ENCODE assay signal across 8 cellular contexts in the genomic region with DNA sequence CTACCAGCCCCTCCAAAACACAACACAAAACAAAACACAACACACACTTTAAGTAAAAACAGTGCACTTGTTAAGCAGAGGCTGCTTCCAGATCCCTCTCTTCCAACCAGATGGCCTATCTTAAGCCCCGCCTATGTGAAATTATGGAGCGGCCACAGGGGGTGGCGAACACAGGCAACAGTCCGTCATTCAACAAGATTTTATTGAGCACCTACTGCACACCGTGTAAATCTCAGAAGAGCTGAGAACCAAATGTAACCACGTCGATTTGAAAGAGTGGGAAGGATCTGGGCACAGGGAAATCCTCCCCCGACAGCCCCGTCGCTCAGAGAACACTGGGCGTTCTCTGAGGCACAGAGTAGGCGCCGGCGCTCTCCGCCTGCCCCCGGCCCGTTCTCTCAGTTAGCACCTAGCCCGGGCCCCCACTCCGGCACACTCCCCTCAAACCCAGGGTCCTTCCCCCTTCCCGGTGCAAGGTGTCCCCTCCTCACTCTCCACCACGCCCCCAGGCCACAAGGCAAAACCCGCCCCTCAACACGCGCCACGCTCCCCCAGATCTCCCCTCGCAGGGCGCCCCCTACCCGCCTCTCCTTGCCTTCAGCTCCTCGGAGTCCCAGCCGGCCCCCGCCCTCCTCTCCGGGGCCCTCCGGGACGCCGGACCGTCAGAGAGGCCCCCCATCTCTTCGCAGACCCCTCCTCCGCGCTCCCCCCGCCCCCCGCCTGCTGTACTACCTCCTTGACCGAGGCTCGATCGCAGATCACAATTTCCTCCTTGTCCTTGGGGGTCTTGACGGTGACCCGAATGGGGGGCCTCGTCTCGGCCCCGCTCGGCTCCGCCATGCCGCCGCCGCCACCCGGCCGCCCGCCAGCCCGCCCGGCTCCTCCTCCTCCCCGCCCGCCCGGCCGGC. TPM values are rescaled to one million over a fixed set of nuclear protein-coding genes. Genes with fewer than 3 reads are reported as not detected.
DNase-seq lines count a peak whose midpoint lies in the region; ATAC-seq and TF ChIP-seq lines count a peak whose summit lies in the region.

No MANE protein-coding gene starts in this region.

- ATAC-seq in IMR-90 (ENCODE audit: low read depth) (peak; percentile 26), RWPE2 (ENCODE audit: low read depth) (peak; percentile 35), GM18498 (IDR thresholded peaks at IDR 0.05; ENCODE audit: unreplicated experiment) (no peak)

- no peak overlapping the region for H2BK5ac ChIP-seq in IMR-90 (ENCODE audit: low read depth, low read length, poor library complexity, severe bottlenecking)

- WGBS in IMR-90 (ENCODE audit: extremely low coverage in 2 of 2, insufficient read length in 1 of 2), 2 experiments: 1% methylated on average over 12 of the region's 63 CpGs; no CpG with 5 or more reads in 1 of the 2 experiments

- H3K4me1 ChIP-seq in ES-I3 (ENCODE audit: insufficient read depth, low read length) (no peaks in the 10 kb centered on the region; the same call in 1 of the 2 replicates), IMR-90 (ENCODE audit: control insufficient read depth, insufficient read depth, low read length) (peaks cover 4% of the 10 kb centered on the region; the same call in 1 of the 2 replicates), RWPE2 (ENCODE audit: insufficient read depth, poor library complexity, severe bottlenecking) (no peaks in the 10 kb centered on the region), neutrophil (ENCODE audit: control insufficient read depth in 1 of 2, insufficient read depth in 1 of 2, low read depth in 1 of 2, low read length in 1 of 2) (peaks cover 22 to 31% of the 10 kb centered on the region in 2 experiments)

- no peak overlapping the region for H3K14ac ChIP-seq in IMR-90 (replicated peaks; ENCODE audit: low read depth, low read length)

- dilution Hi-C loops in IMR-90 (cut with HindIII; ENCODE audit: low sequenced_read_pairs, unreplicated experiment): no loop called here

- H3K23ac ChIP-seq in IMR-90 (ENCODE audit: low read depth, low read length): no peak overlapping the region

- H3K9ac ChIP-seq in ES-I3 (ENCODE audit: low read depth, low read length) (peak overlapping the region; percentile 66), IMR-90 (ENCODE audit: low read depth, low read length) (peak overlapping the region; percentile 62)

- H2AK9ac ChIP-seq in IMR-90 (replicated peaks; ENCODE audit: low read depth, low read length, poor library complexity): peak overlapping the region; percentile 85

- H3K18ac ChIP-seq in IMR-90 (ENCODE audit: low read depth, low read length): no peak overlapping the region

- peak overlapping the region; percentile 70 for H3K4me2 ChIP-seq in IMR-90 (ENCODE audit: low read depth, low read length)

- DNase-seq in IMR-90: peak; percentile 69
- DNase-seq in RWPE2 (ENCODE audit: low spot score): peak; percentile 69
- peak; percentile 90 for DNase-seq in activated effector memory CD4-positive, alpha-beta T cell treated with anti-CD3 and anti-CD28 coated beads, Interleukin-2, amount 50 U/mL, for 16 hours
- DNase-seq in fibroblast of villous mesenchyme (ENCODE audit: low read depth): peak; percentile 71
- peak in 33 of 49 donors; percentile 24 to 70 (median 46) for DNase-seq in substantia nigra (lab: John Stamatoyannopoulos, UW)

- peak overlapping the region; percentile 12 for H3K4ac ChIP-seq in IMR-90 (ENCODE audit: low read depth, low read length)

- no peak overlapping the region for H2BK20ac ChIP-seq in IMR-90 (ENCODE audit: low read depth, low read length)

- H3K9me1 ChIP-seq in IMR-90 (ENCODE audit: insufficient read depth, low read length): peaks cover 18% of the 10 kb centered on the region

- no peak for TF ChIP-seq RAD21 in IMR-90 (IDR thresholded peaks at IDR 0.05; ENCODE audit: low read length)

- H3K27ac ChIP-seq in IMR-90 (ENCODE audit: insufficient read depth, low read length) (peak overlapping the region; percentile 64), RWPE2 (ENCODE audit: poor library complexity, severe bottlenecking) (peak overlapping the region; percentile 90), neutrophil (peak overlapping the region; percentile 85), substantia nigra (ENCODE audit: low read depth, low read length, poor library complexity, severe bottlenecking) (peak overlapping the region; percentile 93)

- no peak overlapping the region; a peak in 1 of 4 replicates for H4K8ac ChIP-seq in IMR-90 (ENCODE audit: low read depth in 2 of 2, low read length in 2 of 2)

- H2AK5ac ChIP-seq in IMR-90 (ENCODE audit: low read depth, low read length): no peak overlapping the region

- H2BK120ac ChIP-seq in IMR-90 (ENCODE audit: low read depth, low read length): no peak overlapping the region

- no peak overlapping the region for H2BK15ac ChIP-seq in IMR-90 (ENCODE audit: low read depth, low read length)

- no peaks in the 10 kb centered on the region for H3K27me3 ChIP-seq in IMR-90 (ENCODE audit: control insufficient read depth, insufficient read depth, low read length)
- H3K27me3 ChIP-seq in RWPE2 (ENCODE audit: insufficient read depth, poor library complexity, severe bottlenecking): no peaks in the 10 kb centered on the region
- no peaks in the 10 kb centered on the region for H3K27me3 ChIP-seq in neutrophil

- H3K36me3 ChIP-seq in ES-I3 (ENCODE audit: insufficient read depth, low read length) (no peaks in the 10 kb centered on the region), IMR-90 (ENCODE audit: control insufficient read depth, insufficient read depth, low read length) (peaks cover 19% of the 10 kb centered on the region), RWPE2 (ENCODE audit: low read depth) (peaks cover 23% of the 10 kb centered on the region), neutrophil (peaks cover 8% of the 10 kb centered on the region)

- no TSS peak for BruUV-seq in IMR-90 (replicated peaks; lab: Mats Ljungman, UMichigan)

- peak; percentile 40 for TF ChIP-seq CTCF in IMR-90 (conservative IDR thresholded peaks at IDR 0.05; ENCODE audit: low read depth, low read length)
- no peak for TF ChIP-seq CTCF in RWPE2 (IDR thresholded peaks at IDR 0.05; ENCODE audit: poor library complexity, severe bottlenecking)
- peak; percentile 37 for TF ChIP-seq CTCF in fibroblast of villous mesenchyme (IDR thresholded peaks at IDR 0.05; ENCODE audit: insufficient read depth, low read depth, low read length)
- TF ChIP-seq CTCF in neutrophil (IDR thresholded peaks at IDR 0.05): no peak

- in situ Hi-C loops in IMR-90 (cut with MboI; ENCODE audit: low sequenced_read_pairs): no loop called here

- intact Hi-C loops in IMR-90 (cut with micrococcal nuclease): loop anchor here (2.0 kb wide), 1 partner anchor 26 kb away; no protein-coding TSS in a partner anchor

- H3K9me3 ChIP-seq in ES-I3 (ENCODE audit: control insufficient read depth, insufficient read depth, low read length) (no peaks in the 10 kb centered on the region), IMR-90 (ENCODE audit: control insufficient read depth, insufficient read depth, low read length) (no peaks in the 10 kb centered on the region), RWPE2 (ENCODE audit: severe bottlenecking) (no peaks in the 10 kb centered on the region), neutrophil (no peaks in the 10 kb centered on the region)

- no peak overlapping the region; the same call in 1 of the 2 replicates for H4K91ac ChIP-seq in IMR-90 (ENCODE audit: insufficient read depth, low read depth, low read length)

- no peak overlapping the region for H4K5ac ChIP-seq in IMR-90 (ENCODE audit: low read depth, low read length)

- no peak for TF ChIP-seq POLR2A in IMR-90 (IDR thresholded peaks at IDR 0.05; ENCODE audit: low read depth, low read length)

- H3K4me3 ChIP-seq in IMR-90 (ENCODE audit: insufficient read depth, low read depth, low read length): peak overlapping the region; percentile 68
- peak overlapping the region; percentile 87 for H3K4me3 ChIP-seq in RWPE2 (ENCODE audit: severe bottlenecking)
- H3K4me3 ChIP-seq in fibroblast of villous mesenchyme (ENCODE audit: low read depth, low read length): peak overlapping the region; percentile 84
- peak overlapping the region; percentile 87 to 98 for H3K4me3 ChIP-seq in neutrophil (ENCODE audit: low read depth in 1 of 2, low read length in 1 of 2)

- H2AFZ ChIP-seq in IMR-90 (replicated peaks; ENCODE audit: low read length, poor library complexity): peak overlapping the region; percentile 93

- POLR2A ChIA-PET in IMR-90 (lab: Charles Lee; ENCODE audit: unreplicated experiment): no interaction called here

- 0 out of 2 replicates have a peak, but pooled peaks cover 2% of the 10 kb centered on the region for H4K20me1 ChIP-seq in IMR-90 (ENCODE audit: insufficient read depth, low read length)

- H3K56ac ChIP-seq in IMR-90 (ENCODE audit: extremely low read depth, insufficient read depth, low read length): no peak overlapping the region

- CTCF ChIA-PET in IMR-90 (lab: Yijun Ruan, JAX): no interaction called here

- H3K79me1 ChIP-seq in IMR-90 (ENCODE audit: low read depth in 1 of 2, low read length in 2 of 2): peaks cover 30 to 73% of the 10 kb centered on the region in 2 experiments

RNA-seq across cellular contexts. Expression of a gene that starts 0.5 kb away (rescaled TPM):
- 8.8 and 9.7 TPM in 2 replicates for total RNA-seq in IMR-90 (2012; rRNA removed)
- polyA plus RNA-seq in IMR-90 (2012; rRNA removed): 21.6 and 24.0 TPM in 2 replicates
- polyA plus RNA-seq in IMR-90 (2012; cell fraction: cytosol; rRNA removed): 11.7 and 17.0 TPM in 2 replicates
- polyA plus RNA-seq in IMR-90 (2012; cell fraction: nucleus; rRNA removed; ENCODE audit: low replicate concordance): 40.7 and 41.8 TPM in 2 replicates
- total RNA-seq in fibroblast of villous mesenchyme: 13.5 and 20.3 TPM in 2 replicates

RNA-seq across cellular contexts. Expression of a gene that starts 1.5 kb away (rescaled TPM):
- total RNA-seq in IMR-90 (2012; rRNA removed) (45.8 and 50.0 TPM in 2 replicates), fibroblast of villous mesenchyme (38.3 and 40.6 TPM in 2 replicates)
- polyA plus RNA-seq in IMR-90 (2012; rRNA removed): 89.0 and 106 TPM in 2 replicates
- polyA plus RNA-seq in IMR-90 (2012; cell fraction: cytosol; rRNA removed): 132 and 144 TPM in 2 replicates
- 24.2 and 31.7 TPM in 2 replicates for polyA plus RNA-seq in IMR-90 (2012; cell fraction: nucleus; rRNA removed; ENCODE audit: low replicate concordance)

RNA-seq across cellular contexts. Expression of a gene that starts 7.8 kb away (rescaled TPM):
- total RNA-seq in IMR-90 (2012; rRNA removed) (not detected in 2 replicates), fibroblast of villous mesenchyme (not detected in 2 replicates)
- polyA plus RNA-seq in IMR-90 (2012; rRNA removed): not detected in 2 replicates
- 0.03 TPM in 1 of 2 replicates, not detected in the other for polyA plus RNA-seq in IMR-90 (2012; cell fraction: cytosol; rRNA removed)
- 0.29 TPM in 1 of 2 replicates, not detected in the other for polyA plus RNA-seq in IMR-90 (2012; cell fraction: nucleus; rRNA removed; ENCODE audit: low replicate concordance)

RNA-seq across cellular contexts. Expression of a gene that starts 29.1 kb away (rescaled TPM):
- total RNA-seq in IMR-90 (2012; rRNA removed) (2.3 and 2.5 TPM in 2 replicates), fibroblast of villous mesenchyme (1.7 and 1.9 TPM in 2 replicates)
- 9.0 and 11.6 TPM in 2 replicates for polyA plus RNA-seq in IMR-90 (2012; rRNA removed)
- 4.0 and 8.8 TPM in 2 replicates for polyA plus RNA-seq in IMR-90 (2012; cell fraction: cytosol; rRNA removed)
- 14.6 and 16.6 TPM in 2 replicates for polyA plus RNA-seq in IMR-90 (2012; cell fraction: nucleus; rRNA removed; ENCODE audit: low replicate concordance)

RNA-seq across cellular contexts. Expression of a gene that starts 32.4 kb away (rescaled TPM):
- total RNA-seq in IMR-90 (2012; rRNA removed) (553 and 927 TPM in 2 replicates), fibroblast of villous mesenchyme (381 and 386 TPM in 2 replicates)
- polyA plus RNA-seq in IMR-90 (2012; rRNA removed): 952 and 1,264 TPM in 2 replicates
- 935 and 1,213 TPM in 2 replicates for polyA plus RNA-seq in IMR-90 (2012; cell fraction: cytosol; rRNA removed)
- polyA plus RNA-seq in IMR-90 (2012; cell fraction: nucleus; rRNA removed; ENCODE audit: low replicate concordance): 229 and 499 TPM in 2 replicates

Comparison
In these comparisons a context has a peak if more than half of its experiments do, and no peak if none do; other contexts are left out.
1. CTCF ChIP-seq: peak in IMR-90 (single experiment) and fibroblast of villous mesenchyme (single experiment); none in RWPE2 (single experiment) and neutrophil (single experiment).
2. Peak in every context shown above with its lines, with median percentiles within 50 percentile points of each other: DNase-seq, H3K27ac ChIP-seq and H3K4me3 ChIP-seq.